Comparison of ENCODE assay signal across 12 cellular contexts in genomic region chr14:92719890-92720323, GRCh38. TPM values are rescaled to one million over a fixed set of nuclear protein-coding genes. Genes with fewer than 3 reads are reported as not detected.
A peak's percentile ranks its signal among the peaks of the same experiment; 100 is the strongest.
DNase-seq lines count a peak whose midpoint lies in the region; ATAC-seq and TF ChIP-seq lines count a peak whose summit lies in the region.
"Had no signal": no experiment of that assay in that cellular context is flagged by ENCODE, and none has a peak within 500 bp of the region (broad histone marks: within the 10 kb centered on the region; RNA-seq: fewer than 3 reads in every experiment).

No MANE protein-coding gene starts in this region.

- DNase-seq in AG09309 (ENCODE audit: low read depth) (peak; percentile 28), M059J (ENCODE audit: low read depth) (peak; percentile 6), fibroblast of the aortic adventitia (ENCODE audit: low read depth) (peak; percentile 45), globus pallidus (ENCODE audit: low spot score) (no peak)
- no peak for DNase-seq in activated CD8-positive, alpha-beta memory T cell treated with anti-CD3 and anti-CD28 coated beads, Interleukin-2, amount 50 U/mL, for 48 hours
- no peak for DNase-seq in activated CD4-positive, alpha-beta T cell treated with anti-CD3 and anti-CD28 coated beads, Interleukin-2, amount 10 ng/mL, durations not matched to agents 7 days and 5 days
- DNase-seq: activated T-cell treated with anti-CD3 and anti-CD28 coated beads, Interleukin-2, amount 50 U/mL, for 24 hours; CD4-positive, CD25-positive, alpha-beta regulatory T cell; NCI-H1694 had no signal

- no peak overlapping the region for H3K4me3 ChIP-seq in AG09309 (ENCODE audit: control insufficient read depth, low read depth, low read length)
- H3K4me3 ChIP-seq in fibroblast of the aortic adventitia (ENCODE audit: low read depth, low read length), result no peak overlapping the region
- H3K4me3 ChIP-seq in rectal smooth muscle tissue (ENCODE audit: low read length), result no peak overlapping the region

- H3K9me3 Mint-ChIP-seq in activated CD4-positive, alpha-beta T cell treated with anti-CD3 and anti-CD28 coated beads, Interleukin-2, amount 10 ng/mL, durations not matched to agents 7 days and 5 days, result no peaks in the 10 kb centered on the region
- H3K9me3 Mint-ChIP-seq: activated T-cell treated with anti-CD3 and anti-CD28 coated beads, Interleukin-2, amount 50 U/mL, for 24 hours had no signal

- peaks cover 7% of the 10 kb centered on the region for H3K4me1 Mint-ChIP-seq in activated CD4-positive, alpha-beta T cell treated with anti-CD3 and anti-CD28 coated beads, Interleukin-2, amount 10 ng/mL, durations not matched to agents 7 days and 5 days

- CTCF ChIA-PET in activated CD4-positive, alpha-beta T cell treated with anti-CD3 and anti-CD28 coated beads, Interleukin-2, amount 10 ng/mL, durations not matched to agents 7 days and 5 days (lab: Charles Lee), result no interaction called here

- H3K4me3 Mint-ChIP-seq in activated CD4-positive, alpha-beta T cell treated with anti-CD3 and anti-CD28 coated beads, Interleukin-2, amount 10 ng/mL, durations not matched to agents 7 days and 5 days, result no peak overlapping the region
- H3K4me3 Mint-ChIP-seq: activated T-cell treated with anti-CD3 and anti-CD28 coated beads, Interleukin-2, amount 50 U/mL, for 24 hours; brain had no signal

- H3K36me3 ChIP-seq in rectal smooth muscle tissue (ENCODE audit: control insufficient read depth, insufficient read depth, low read length), result no peaks in the 10 kb centered on the region

- no peaks in the 10 kb centered on the region for H3K27me3 ChIP-seq in rectal smooth muscle tissue (ENCODE audit: control insufficient read depth, insufficient read depth, low read length)

- no peak overlapping the region for H3K27ac Mint-ChIP-seq in activated CD4-positive, alpha-beta T cell treated with anti-CD3 and anti-CD28 coated beads, Interleukin-2, amount 10 ng/mL, durations not matched to agents 7 days and 5 days
- H3K27ac Mint-ChIP-seq: activated T-cell treated with anti-CD3 and anti-CD28 coated beads, Interleukin-2, amount 50 U/mL, for 24 hours; CD4-positive, CD25-positive, alpha-beta regulatory T cell had no signal

- H3K4me1 ChIP-seq in rectal smooth muscle tissue (ENCODE audit: control insufficient read depth, insufficient read depth, low read length), result peaks cover 13% of the 10 kb centered on the region

- H3K36me3 Mint-ChIP-seq in activated CD4-positive, alpha-beta T cell treated with anti-CD3 and anti-CD28 coated beads, Interleukin-2, amount 10 ng/mL, durations not matched to agents 7 days and 5 days (ENCODE audit: low read depth), result no peaks in the 10 kb centered on the region

- TF ChIP-seq CTCF in AG09309 (IDR thresholded peaks at IDR 0.05; ENCODE audit: control insufficient read depth, insufficient read depth, low read depth, low read length, missing control alignments) (no peak), fibroblast of the aortic adventitia (IDR thresholded peaks at IDR 0.05; ENCODE audit: insufficient read depth, low read length) (no peak)

- peaks cover 2% of the 10 kb centered on the region for H3K27me3 Mint-ChIP-seq in activated CD4-positive, alpha-beta T cell treated with anti-CD3 and anti-CD28 coated beads, Interleukin-2, amount 10 ng/mL, durations not matched to agents 7 days and 5 days
- H3K27me3 Mint-ChIP-seq: activated T-cell treated with anti-CD3 and anti-CD28 coated beads, Interleukin-2, amount 50 U/mL, for 24 hours; brain; CD4-positive, CD25-positive, alpha-beta regulatory T cell had no signal

- POLR2A ChIA-PET in activated CD4-positive, alpha-beta T cell treated with anti-CD3 and anti-CD28 coated beads, Interleukin-2, amount 10 ng/mL, durations not matched to agents 7 days and 5 days (lab: Charles Lee), result no interaction called here

- ATAC-seq in GM19328 (IDR thresholded peaks at IDR 0.05; ENCODE audit: unreplicated experiment), result no peak

- no peak overlapping the region for H3K9ac ChIP-seq in rectal smooth muscle tissue (ENCODE audit: low read length)

- peak overlapping the region; percentile 74 for H3K27ac ChIP-seq in rectal smooth muscle tissue (ENCODE audit: low read depth, low read length)

RNA-seq across cellular contexts. Expression of gene LGMN, which starts 28.5 kb away (rescaled TPM):
- total RNA-seq in M059J (2014; rRNA removed; shearing (Covaris generic)), result 56.7 and 62.0 TPM in 2 replicates
- total RNA-seq in fibroblast of the aortic adventitia (ENCODE audit: low replicate concordance), result 28.6 and 44.0 TPM in 2 replicates
- 1 to 10 TPM; 4.7 to 4.8 TPM for total RNA-seq in activated CD4-positive, alpha-beta T cell treated with anti-CD3 and anti-CD28 coated beads, Interleukin-2, amount 10 ng/mL, durations not matched to agents 7 days and 5 days

Comparison
In these comparisons a context has a peak if more than half of its experiments do, and no peak if none do; other contexts are left out.
1. DNase-seq: peak in AG09309 (single experiment), M059J (single experiment) and fibroblast of the aortic adventitia (single experiment); none in globus pallidus (single experiment), activated CD8-positive, alpha-beta memory T cell treated with anti-CD3 and anti-CD28 coated beads, Interleukin-2, amount 50 U/mL, for 48 hours (single experiment) and activated CD4-positive, alpha-beta T cell treated with anti-CD3 and anti-CD28 coated beads, Interleukin-2, amount 10 ng/mL, durations not matched to agents 7 days and 5 days (single experiment).